8 cellular contexts compared by ENCODE assay signal in the genomic region with DNA sequence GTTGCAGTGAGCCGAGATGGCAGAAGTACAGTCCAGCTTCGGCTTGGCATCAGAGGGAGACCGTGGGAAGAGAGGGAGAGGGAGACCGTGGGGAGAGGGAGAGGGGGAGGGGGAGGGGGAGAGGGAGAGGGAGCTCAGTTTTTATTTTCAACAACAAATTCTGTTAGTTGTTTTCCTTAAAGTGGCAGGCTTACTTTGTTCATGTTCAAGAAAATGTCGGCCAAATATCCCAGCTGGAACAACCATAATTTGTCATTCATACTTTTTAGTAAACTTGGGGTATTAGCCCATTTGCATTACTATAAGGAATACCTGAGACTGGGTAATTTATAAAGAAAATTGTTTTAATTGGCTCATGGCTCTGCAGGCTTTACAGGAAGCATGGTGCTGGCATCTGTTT.
"Had no signal": no experiment of that assay in that cellular context is flagged by ENCODE, and none has a peak within 500 bp of the region (broad histone marks: within the 10 kb centered on the region; RNA-seq: fewer than 3 reads in every experiment).

No MANE protein-coding gene starts in this region.

- H3K27ac ChIP-seq: GM23248 had no signal

- ATAC-seq: HCT116 had no signal

- H3K4me3 Mint-ChIP-seq: HFFc6, IgD-negative memory B cell had no signal

- H3K9me3 Mint-ChIP-seq: HFFc6, IgD-negative memory B cell had no signal

- H3K9ac ChIP-seq: GM23248 had no signal

- H3K4me3 ChIP-seq: GM23248, HAP-1 had no signal

- H3K9me3 ChIP-seq: HAP-1 had no signal

- FAIRE-seq: HTR-8/SVneo had no signal

- H2AFZ ChIP-seq: GM23248 had no signal

- H3K4me1 ChIP-seq: HAP-1 had no signal

- H3K27me3 Mint-ChIP-seq: IgD-negative memory B cell had no signal

- DNase-seq: GM23248, GOT3, H7, HFFc6 had no signal

- H3K27ac Mint-ChIP-seq: HFFc6, IgD-negative memory B cell had no signal
